11 cellular contexts compared by ENCODE assay signal in the genomic region with DNA sequence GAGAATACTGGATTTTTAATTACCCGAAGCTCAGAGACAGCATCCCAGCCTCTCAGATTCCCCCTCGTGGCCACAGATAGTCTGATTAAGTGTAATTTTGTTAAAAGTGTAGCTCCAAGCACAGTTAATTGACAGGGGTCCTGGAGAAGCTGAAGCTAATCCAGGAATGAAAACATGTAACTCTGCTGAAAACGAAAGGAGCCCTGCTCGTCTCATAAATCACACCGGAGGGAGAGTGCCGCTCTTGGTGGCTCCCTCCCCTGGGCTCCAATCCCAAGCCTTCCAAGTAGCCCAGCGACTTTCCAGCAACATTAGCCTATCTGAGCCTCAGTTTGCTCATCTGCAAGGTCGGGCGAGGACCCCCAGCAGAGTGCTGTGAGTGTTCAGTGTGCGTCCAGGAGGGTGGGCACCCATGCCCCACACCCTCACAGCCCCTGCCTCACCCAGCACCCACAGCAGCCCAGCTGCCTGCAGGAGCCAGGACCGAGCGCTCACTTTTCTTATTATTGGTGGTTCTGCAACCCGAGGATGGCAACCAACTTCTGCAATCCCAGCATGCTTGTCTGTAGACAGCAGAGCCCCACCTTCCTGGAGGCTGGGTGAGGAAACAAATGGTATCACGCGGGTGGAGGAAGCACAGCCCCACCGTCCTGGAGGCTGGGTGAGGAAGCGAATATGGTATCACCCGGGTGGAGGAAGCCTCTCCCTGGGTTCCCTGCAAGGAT.
DNase-seq lines count a peak whose midpoint lies in the region; ATAC-seq and TF ChIP-seq lines count a peak whose summit lies in the region.
"Had no signal": no experiment of that assay in that cellular context is flagged by ENCODE, and none has a peak within 500 bp of the region (broad histone marks: within the 10 kb centered on the region; RNA-seq: fewer than 3 reads in every experiment).

No MANE protein-coding gene starts in this region.

- TF ChIP-seq CTCF in coronary artery (IDR thresholded peaks at IDR 0.05) = no peak
- TF ChIP-seq CTCF in lower leg skin (IDR thresholded peaks at IDR 0.05) = no peak
- no peak for TF ChIP-seq CTCF in GM10266 (IDR thresholded peaks at IDR 0.05; ENCODE audit: control insufficient read depth, insufficient read depth, low read depth, missing control alignments)
- TF ChIP-seq CTCF in GM20000 (IDR thresholded peaks at IDR 0.05; ENCODE audit: extremely low read depth, missing control alignments) = no peak

- H3K4me3 ChIP-seq in coronary artery = peak overlapping the region; percentile 64
- H3K4me3 ChIP-seq in lower leg skin (ENCODE audit: low read depth, poor library complexity, severe bottlenecking) = peak overlapping the region; percentile 14
- peak overlapping the region; percentile 61 to 72 (median 66) for H3K4me3 ChIP-seq in subcutaneous abdominal adipose tissue (ENCODE audit: low read depth in 1 of 5, low read length in 5 of 5)
- H3K4me3 ChIP-seq: GM12878 had no signal

- TF ChIP-seq POLR2A in lower leg skin (IDR thresholded peaks at IDR 0.05) = no peak

- peaks cover 4 to 19% (median 18%) of the 10 kb centered on the region in 5 donors for H3K4me1 ChIP-seq in subcutaneous abdominal adipose tissue (ENCODE audit: control insufficient read depth in 5 of 5, insufficient read depth in 5 of 5, low read length in 5 of 5)

- peak; percentile 87 for DNase-seq in MV-4-11 (lab: John Stamatoyannopoulos, UW)
- peak; percentile 65 for DNase-seq in coronary artery (ENCODE audit: low spot score)
- peak; percentile 49 to 89 for DNase-seq in lower leg skin (ENCODE audit: low spot score in 2 of 2)
- DNase-seq in GM10266 (ENCODE audit: extremely low spot score) = no peak
- DNase-seq in GM20000 (ENCODE audit: low spot score) = no peak
- DNase-seq: activated CD4-positive, alpha-beta T cell treated with anti-CD3 and anti-CD28 coated beads, Interleukin-2, amount 50 U/mL, for 48 hours; NCI-H1694 treated with DMSO at 0.1 percent for 48 hours had no signal

- H3K27ac ChIP-seq in coronary artery (no peak overlapping the region), subcutaneous abdominal adipose tissue (ENCODE audit: low read depth, low read length) (no peak overlapping the region)

- WGBS in lower leg skin, 2 donors = 16 to 21% methylated on average over 14 to 18 of the region's 18 CpGs

- H3K27me3 ChIP-seq in subcutaneous abdominal adipose tissue (ENCODE audit: control insufficient read depth in 5 of 5, insufficient read depth in 4 of 5, low read length in 5 of 5) = peaks cover 0 to 10% (median 0%) of the 10 kb centered on the region in 5 donors

- H3K9ac ChIP-seq in subcutaneous abdominal adipose tissue (ENCODE audit: low read length in 5 of 5) = peak overlapping the region; percentile 25 to 63 (median 35)

- intact Hi-C loops in lower leg skin (cut with DNase I; ENCODE audit: low total_unique reads) = no loop called here

- no peaks in the 10 kb centered on the region for H3K9me3 ChIP-seq in subcutaneous abdominal adipose tissue (ENCODE audit: control insufficient read depth in 5 of 5, low read length in 5 of 5)

- ATAC-seq in GM18520 (IDR thresholded peaks at IDR 0.05; ENCODE audit: unreplicated experiment) (no peak), HG03159 (IDR thresholded peaks at IDR 0.05; ENCODE audit: unreplicated experiment) (no peak)
- ATAC-seq: GM12878 had no signal

- no peaks in the 10 kb centered on the region for H3K36me3 ChIP-seq in subcutaneous abdominal adipose tissue (ENCODE audit: control insufficient read depth in 5 of 5, insufficient read depth in 5 of 5, low read length in 5 of 5)

Comparison
In these comparisons a context has a peak if more than half of its experiments do, and no peak if none do; other contexts are left out.
1. DNase-seq: peak in MV-4-11 (single experiment), coronary artery (single experiment) and lower leg skin (2 of 2); none in GM10266 (single experiment) and GM20000 (single experiment).
2. H3K4me3 ChIP-seq: peak in every context shown above with its lines; median percentile 66 in subcutaneous abdominal adipose tissue; 64 in coronary artery; 14 in lower leg skin.